In the genomic region with DNA sequence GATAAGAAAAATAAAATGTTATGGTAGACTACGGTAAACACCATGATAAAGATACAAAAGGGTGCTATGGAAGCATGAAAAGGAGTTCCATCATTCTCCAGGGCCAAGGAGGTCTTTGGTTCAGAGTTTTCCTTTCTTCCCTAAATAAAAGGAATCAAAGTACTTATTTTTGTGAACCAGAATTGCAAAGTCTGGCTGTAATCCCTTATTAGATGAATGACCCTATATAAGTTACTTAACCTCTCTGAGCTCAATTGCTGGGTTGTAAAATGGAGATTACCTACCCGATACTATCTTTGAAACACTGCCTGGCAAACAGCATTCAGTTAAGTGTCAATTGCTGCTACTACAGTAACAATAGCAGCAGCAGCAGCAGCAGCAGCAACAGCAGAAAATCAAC, we compare ENCODE assay signal across 33 cellular contexts.
"Had no signal": no experiment of that assay in that cellular context is flagged by ENCODE, and none has a peak within 500 bp of the region (broad histone marks: within the 10 kb centered on the region; RNA-seq: fewer than 3 reads in every experiment).

No MANE protein-coding gene starts in this region.

- DNase-seq: activated CD4-positive, alpha-beta memory T cell treated with anti-CD3 and anti-CD28 coated beads, Interleukin-2, amount 10 ng/mL, durations not matched to agents 7 days and 5 days; activated CD4-positive, alpha-beta T cell treated with anti-CD3 and anti-CD28 coated beads for 1 hour; activated CD4-positive, alpha-beta T cell treated with anti-CD3 and anti-CD28 coated beads for 48 hours; activated CD4-positive, CD25-positive, alpha-beta regulatory T cell; activated gamma-delta T cell treated with Interleukin-2 at 50 U/mL for 16 hours; activated naive CD4-positive, alpha-beta T cell treated with anti-CD3 and anti-CD28 coated beads for 36 hours; activated T-cell treated with anti-CD3 and anti-CD28 coated beads, Interleukin-2, amount 50 U/mL, for 1 hour; adrenal gland; body of pancreas; central memory CD4-positive, alpha-beta T cell; IMR-90; NCI-H1092 treated with DMSO at 0.1 percent for 48 hours; NCI-H1417; NCI-H146; NCI-H187; NCI-H2029 treated with DMSO at 0.1 percent for 48 hours; NCI-H510A; NCI-H526; NCI-H748 treated with DMSO at 0.1 percent for 48 hours; NK-92 treated with Interleukin-12 subunit alpha and Interleukin-12 subunit beta, amount 100 ng/mL, for 24 hours; PC-3; Peyer's patch; RPMI8226; SHP77 treated with DMSO at 0.1 percent for 48 hours; SK-N-SH; T-helper 1 cell; T1000; WERI-Rb-1 had no signal

- H3K4me2 ChIP-seq: SK-N-SH had no signal

- H3K4me3 ChIP-seq: adrenal gland, body of pancreas, breast epithelium, K562, Peyer's patch, SJSA1 had no signal

- H3K27ac Mint-ChIP-seq: activated CD4-positive, alpha-beta memory T cell treated with anti-CD3 and anti-CD28 coated beads, Interleukin-2, amount 10 ng/mL, durations not matched to agents 7 days and 5 days; activated naive CD4-positive, alpha-beta T cell treated with anti-CD3 and anti-CD28 coated beads for 36 hours had no signal

- H3K27me3 ChIP-seq: adrenal gland, body of pancreas, breast epithelium, Peyer's patch, SJSA1 had no signal

- H3K27ac ChIP-seq: adrenal gland, body of pancreas, breast epithelium, Peyer's patch, SJSA1, WERI-Rb-1 had no signal

- H3K4me1 ChIP-seq: body of pancreas, breast epithelium, Peyer's patch had no signal

- H3K27me3 Mint-ChIP-seq: activated CD4-positive, alpha-beta memory T cell treated with anti-CD3 and anti-CD28 coated beads, Interleukin-2, amount 10 ng/mL, durations not matched to agents 7 days and 5 days had no signal

- H3K36me3 ChIP-seq: breast epithelium had no signal

- H3K4me3 Mint-ChIP-seq: activated CD4-positive, alpha-beta memory T cell treated with anti-CD3 and anti-CD28 coated beads, Interleukin-2, amount 10 ng/mL, durations not matched to agents 7 days and 5 days; activated naive CD4-positive, alpha-beta T cell treated with anti-CD3 and anti-CD28 coated beads for 36 hours; activated T-helper 1 cell treated with anti-CD3 and anti-CD28 coated beads, Interleukin-12 subunit alpha, Interleukin-12 subunit beta, Interleukin-2, Interleukin-4 antibody, amounts not matched to agents 30 ng/mL and 10 ng/mL and 1 ng/mL, durations not matched to agents 14 hours and 24 hours and 36 hours had no signal

- H3K9ac ChIP-seq: SK-N-SH had no signal

- H3K9me3 Mint-ChIP-seq: activated CD4-positive, alpha-beta memory T cell treated with anti-CD3 and anti-CD28 coated beads, Interleukin-2, amount 10 ng/mL, durations not matched to agents 7 days and 5 days; activated naive CD4-positive, alpha-beta T cell treated with anti-CD3 and anti-CD28 coated beads for 36 hours; activated naive CD4-positive, alpha-beta T cell treated with anti-CD3 and anti-CD28 coated beads, Interleukin-2, amount 50 U/mL, for 72 hours; activated T-helper 1 cell treated with anti-CD3 and anti-CD28 coated beads, Interleukin-12 subunit alpha, Interleukin-12 subunit beta, Interleukin-2, Interleukin-4 antibody, amounts not matched to agents 30 ng/mL and 10 ng/mL and 1 ng/mL, durations not matched to agents 14 hours and 24 hours and 36 hours had no signal

- ATAC-seq: activated naive CD4-positive, alpha-beta T cell treated with anti-CD3 and anti-CD28 coated beads, Interleukin-2, amount 50 U/mL, for 72 hours; body of pancreas; K562; PC-3 had no signal
